Comparison of ENCODE assay signal across 18 cellular contexts in genomic region chr10:20128796-20129195, GRCh38.
"Had no signal": no experiment of that assay in that cellular context is flagged by ENCODE, and none has a peak within 500 bp of the region (broad histone marks: within the 10 kb centered on the region; RNA-seq: fewer than 3 reads in every experiment).

No MANE protein-coding gene starts in this region.

- H3K9me3 ChIP-seq: colonic mucosa, sigmoid colon, testis had no signal

- DNase-seq: colonic mucosa; effector CD8-positive, alpha-beta T cell; foreskin melanocyte; head of caudate nucleus; kidney; left cardiac atrium; mammary epithelial cell; naive thymus-derived CD8-positive, alpha-beta T cell; sigmoid colon; stimulated activated CD4-positive, alpha-beta T cell treated with anti-CD3 and anti-CD28 coated beads, Interleukin-2, amount 100 ng/mL, for 24 hours; stimulated activated CD4-positive, alpha-beta T cell treated with anti-CD3 and anti-CD28 coated beads, Interleukin-4, amount 100 ng/mL, for 4 hours; stimulated activated naive B cell treated with anti-CD40 and anti-IgM and Interleukin-4, amounts not matched to agents 10 μg/mL and 1 μg/mL and 100 μg/mL, for 72 hours; stimulated activated naive CD8-positive, alpha-beta T cell treated with anti-CD3 and anti-CD28 coated beads, Interleukin-15, amount 100 ng/mL, for 72 hours; testis; transverse colon had no signal

- H3K4me1 Mint-ChIP-seq: naive thymus-derived CD8-positive, alpha-beta T cell; stimulated activated naive B cell treated with anti-CD40 and anti-IgM and Interleukin-4, amounts not matched to agents 10 μg/mL and 1 μg/mL and 100 μg/mL, for 72 hours; stimulated activated naive CD8-positive, alpha-beta T cell treated with anti-CD3 and anti-CD28 coated beads, Interleukin-15, amount 100 ng/mL, for 72 hours had no signal

- ATAC-seq: naive thymus-derived CD8-positive, alpha-beta T cell; stimulated activated naive B cell treated with anti-CD40 and anti-IgM and Interleukin-4, amounts not matched to agents 10 μg/mL and 1 μg/mL and 100 μg/mL, for 72 hours; stimulated activated naive CD8-positive, alpha-beta T cell treated with anti-CD3 and anti-CD28 coated beads, Interleukin-15, amount 100 ng/mL, for 72 hours had no signal

- H3K4me3 Mint-ChIP-seq: naive thymus-derived CD8-positive, alpha-beta T cell; stimulated activated naive B cell treated with anti-CD40 and anti-IgM and Interleukin-4, amounts not matched to agents 10 μg/mL and 1 μg/mL and 100 μg/mL, for 72 hours; stimulated activated naive CD8-positive, alpha-beta T cell treated with anti-CD3 and anti-CD28 coated beads, Interleukin-15, amount 100 ng/mL, for 72 hours had no signal

- H3K4me3 ChIP-seq: colonic mucosa, hepatocyte, right atrium auricular region, sigmoid colon, skin epidermis, testis, transverse colon had no signal

- H3K27ac Mint-ChIP-seq: naive thymus-derived CD8-positive, alpha-beta T cell; stimulated activated naive B cell treated with anti-CD40 and anti-IgM and Interleukin-4, amounts not matched to agents 10 μg/mL and 1 μg/mL and 100 μg/mL, for 72 hours; stimulated activated naive CD8-positive, alpha-beta T cell treated with anti-CD3 and anti-CD28 coated beads, Interleukin-15, amount 100 ng/mL, for 72 hours had no signal

- H3K4me1 ChIP-seq: colonic mucosa, right atrium auricular region, sigmoid colon, testis, transverse colon had no signal

- H3K36me3 Mint-ChIP-seq: stimulated activated naive B cell treated with anti-CD40 and anti-IgM and Interleukin-4, amounts not matched to agents 10 μg/mL and 1 μg/mL and 100 μg/mL, for 72 hours had no signal

- H3K27me3 ChIP-seq: colonic mucosa, hepatocyte, right atrium auricular region, sigmoid colon, testis, transverse colon had no signal

- H3K27me3 Mint-ChIP-seq: naive thymus-derived CD8-positive, alpha-beta T cell; stimulated activated naive B cell treated with anti-CD40 and anti-IgM and Interleukin-4, amounts not matched to agents 10 μg/mL and 1 μg/mL and 100 μg/mL, for 72 hours; stimulated activated naive CD8-positive, alpha-beta T cell treated with anti-CD3 and anti-CD28 coated beads, Interleukin-15, amount 100 ng/mL, for 72 hours had no signal

- H3K36me3 ChIP-seq: colonic mucosa, right atrium auricular region, sigmoid colon, transverse colon had no signal

- H3K27ac ChIP-seq: colonic mucosa, hepatocyte, right atrium auricular region, sigmoid colon, skin epidermis, testis, transverse colon had no signal
